ENCODE assay signal across 18 cellular contexts in genomic region chr4:26804876-26805275, GRCh38. TPM values are rescaled to one million over a fixed set of nuclear protein-coding genes. Genes with fewer than 3 reads are reported as not detected.
DNase-seq lines count a peak whose midpoint lies in the region; ATAC-seq and TF ChIP-seq lines count a peak whose summit lies in the region.
"Had no signal": no experiment of that assay in that cellular context is flagged by ENCODE, and none has a peak within 500 bp of the region (broad histone marks: within the 10 kb centered on the region; RNA-seq: fewer than 3 reads in every experiment).

No MANE protein-coding gene starts in this region.

- H3K4me3 Mint-ChIP-seq in naive thymus-derived CD8-positive, alpha-beta T cell, result no peak overlapping the region
- H3K4me3 Mint-ChIP-seq: CD4-positive, alpha-beta memory T cell had no signal

- H3K36me3 ChIP-seq in heart right ventricle, result no peaks in the 10 kb centered on the region
- no peaks in the 10 kb centered on the region for H3K36me3 ChIP-seq in WERI-Rb-1
- H3K36me3 ChIP-seq: SJCRH30 had no signal

- peaks cover 0 to 11% (median 2%) of the 10 kb centered on the region in 9 donors for H3K4me1 ChIP-seq in heart right ventricle
- no peaks in the 10 kb centered on the region for H3K4me1 ChIP-seq in right cardiac atrium (ENCODE audit: control insufficient read depth, insufficient read depth, low read length)

- no peaks in the 10 kb centered on the region for H3K36me3 Mint-ChIP-seq in naive thymus-derived CD8-positive, alpha-beta T cell
- H3K36me3 Mint-ChIP-seq: CD4-positive, alpha-beta memory T cell had no signal

- H3K27ac ChIP-seq in heart right ventricle (peak overlapping the region in 4 of 10 donors; percentile 25 to 41 (median 30)), right cardiac atrium (ENCODE audit: low read length) (no peak overlapping the region), WERI-Rb-1 (peak overlapping the region; percentile 73; the same call in 1 of the 2 replicates)

- peaks cover 0 to 1% (median 0%) of the 10 kb centered on the region in 5 donors for H3K27me3 Mint-ChIP-seq in naive thymus-derived CD8-positive, alpha-beta T cell
- H3K27me3 Mint-ChIP-seq: CD4-positive, alpha-beta memory T cell had no signal

- intact Hi-C loops in heart right ventricle (cut with DNase I) (no loop called here), right cardiac atrium (cut with DNase I) (no loop called here)

- ATAC-seq in heart right ventricle (peak in 6 of 8 donors; percentile 38 to 67 (median 54)), right cardiac atrium (no peak), left lobe of liver (peak; percentile 17)
- ATAC-seq in naive thymus-derived CD8-positive, alpha-beta T cell, result no peak
- ATAC-seq: Panc1 had no signal

- H3K4me1 Mint-ChIP-seq in naive thymus-derived CD8-positive, alpha-beta T cell, result peaks cover 0 to 23% (median 1%) of the 10 kb centered on the region in 4 donors

- POLR2A ChIA-PET in naive thymus-derived CD8-positive, alpha-beta T cell (lab: Charles Lee), result no interaction called here

- TF ChIP-seq CTCF in heart right ventricle (IDR thresholded peaks at IDR 0.05) (no peak), WERI-Rb-1 (IDR thresholded peaks at IDR 0.05; ENCODE audit: low read depth, low read length) (no peak)

- H3K27me3 ChIP-seq in heart right ventricle, result no peaks in the 10 kb centered on the region
- H3K27me3 ChIP-seq in right cardiac atrium (ENCODE audit: control insufficient read depth, insufficient read depth), result no peaks in the 10 kb centered on the region
- no peaks in the 10 kb centered on the region for H3K27me3 ChIP-seq in WERI-Rb-1 (ENCODE audit: insufficient read depth, low read depth, severe bottlenecking)
- H3K27me3 ChIP-seq: SJCRH30 had no signal

- H3K9me3 ChIP-seq in heart right ventricle (peaks cover 0 to 3% (median 0%) of the 10 kb centered on the region in 11 donors), right cardiac atrium (ENCODE audit: control insufficient read depth, low read length) (no peaks in the 10 kb centered on the region), WERI-Rb-1 (ENCODE audit: severe bottlenecking) (no peaks in the 10 kb centered on the region)
- H3K9me3 ChIP-seq: SJCRH30 had no signal

- DNase-seq in heart right ventricle (no peak), right cardiac atrium (no peak), WERI-Rb-1 (no peak), left lobe of liver (ENCODE audit: low spot score) (no peak), retina (no peak)
- DNase-seq in naive thymus-derived CD8-positive, alpha-beta T cell, result no peak
- no peak for DNase-seq in activated CD8-positive, alpha-beta memory T cell treated with anti-CD3 and anti-CD28 coated beads, Interleukin-2, amount 50 U/mL, for 48 hours
- DNase-seq: CD4-positive, alpha-beta memory T cell; DMS153; KG1; NCI-H1092; NCI-H1436; NCI-H187 treated with DMSO at 0.1 percent for 48 hours; NCI-H2107; NCI-H510A treated with DMSO at 0.1 percent for 48 hours; NCI-H748 treated with DMSO at 0.1 percent for 48 hours; SJCRH30 had no signal

- H3K4me3 ChIP-seq in heart right ventricle (peak overlapping the region in 1 of 10 donors; percentile 3), right cardiac atrium (ENCODE audit: low read length) (no peak overlapping the region), WERI-Rb-1 (ENCODE audit: low read depth, low read length) (no peak overlapping the region)
- H3K4me3 ChIP-seq: SJCRH30 had no signal

- no peak overlapping the region for H3K27ac Mint-ChIP-seq in naive thymus-derived CD8-positive, alpha-beta T cell

- H3K9me3 Mint-ChIP-seq in naive thymus-derived CD8-positive, alpha-beta T cell, result peaks cover 0 to 3% (median 0%) of the 10 kb centered on the region in 9 donors

- 59 to 68% methylated on average over 11 of the region's 11 CpGs for WGBS in heart right ventricle, 2 donors
- WGBS in right cardiac atrium, result 67% methylated on average over 11 of the region's 11 CpGs

RNA-seq across cellular contexts. Expression of gene STIM2, which starts 55.8 kb away (rescaled TPM):
- total RNA-seq in heart right ventricle (10 to 100 TPM in 5 of 10 donors, 1 to 10 TPM in 5; 6.5 to 13.5 (median 9.6) TPM), right cardiac atrium (10 to 100 TPM; 13.9 to 20.8 (median 17.4) TPM), left lobe of liver (12.8 TPM)
- polyA plus RNA-seq in heart right ventricle (10 to 100 TPM in 1 of 2 donors, 1 to 10 TPM in 1; 5.2 to 11.0 TPM), right cardiac atrium (6.0 TPM)
- 100 to 1,000 TPM; 105 TPM for total RNA-seq in naive thymus-derived CD8-positive, alpha-beta T cell
- polyA plus RNA-seq in naive thymus-derived CD8-positive, alpha-beta T cell, result 10 to 100 TPM; 22.2 to 35.4 (median 33.0) TPM

Comparison
In these comparisons a context has a peak if more than half of its experiments do, and no peak if none do; other contexts are left out.
1. ATAC-seq: peak in heart right ventricle (6 of 8) and left lobe of liver (single experiment); none in right cardiac atrium (0 of 2) and naive thymus-derived CD8-positive, alpha-beta T cell (0 of 2).